Comparison of ENCODE assay signal across 8 cellular contexts in genomic region chr5:7453947-7454346, GRCh38. TPM values are rescaled to one million over a fixed set of nuclear protein-coding genes. Genes with fewer than 3 reads are reported as not detected.
"Had no signal": no experiment of that assay in that cellular context is flagged by ENCODE, and none has a peak within 500 bp of the region (broad histone marks: within the 10 kb centered on the region; RNA-seq: fewer than 3 reads in every experiment).

No MANE protein-coding gene starts in this region.

- ATAC-seq: HepG2 had no signal

- H2AFZ ChIP-seq: GM23248 had no signal

- H3K27ac Mint-ChIP-seq: IgD-negative memory B cell had no signal

- H3K36me3 Mint-ChIP-seq: IgD-negative memory B cell had no signal

- H3K27me3 Mint-ChIP-seq: IgD-negative memory B cell had no signal

- FAIRE-seq: H1, H54, HepG2 had no signal

- H3K27ac ChIP-seq: GM23248, HL-60 had no signal

- DNase-seq: GM23248, H9, HCEC 1CT had no signal

- H3K4me1 Mint-ChIP-seq: IgD-negative memory B cell had no signal

- H3K9ac ChIP-seq: GM23248 had no signal

- H3K4me3 Mint-ChIP-seq: H9, IgD-negative memory B cell had no signal

- H3K4me3 ChIP-seq: GM23248 had no signal

RNA-seq across cellular contexts. Expression of gene ADCY2, which starts 58.0 kb away (rescaled TPM):
- total RNA-seq: GM23248, HepG2 had no signal
- polyA plus RNA-seq: HepG2, IgD-negative memory B cell had no signal
